19 cellular contexts compared by ENCODE assay signal in genomic region chr2:27828305-27828704, GRCh38. TPM values are rescaled to one million over a fixed set of nuclear protein-coding genes. Genes with fewer than 3 reads are reported as not detected.
A peak's percentile ranks its signal among the peaks of the same experiment; 100 is the strongest.
DNase-seq lines count a peak whose midpoint lies in the region; ATAC-seq and TF ChIP-seq lines count a peak whose summit lies in the region.
"Had no signal": no experiment of that assay in that cellular context is flagged by ENCODE, and none has a peak within 500 bp of the region (broad histone marks: within the 10 kb centered on the region; RNA-seq: fewer than 3 reads in every experiment).

No MANE protein-coding gene starts in this region.

- peaks cover 5% of the 10 kb centered on the region for H3K9me3 Mint-ChIP-seq in stimulated activated effector memory CD8-positive, alpha-beta T cell treated with anti-CD3 and anti-CD28 coated beads, Interleukin-12 subunit alpha, Interleukin-12 subunit beta, amount 100 ng/mL, for 72 hours

- H3K27ac Mint-ChIP-seq in stimulated activated effector memory CD8-positive, alpha-beta T cell treated with anti-CD3 and anti-CD28 coated beads, Interleukin-12 subunit alpha, Interleukin-12 subunit beta, amount 100 ng/mL, for 72 hours: no peak overlapping the region
- H3K27ac Mint-ChIP-seq: CD8-positive, alpha-beta memory T cell had no signal

- no peaks in the 10 kb centered on the region for H3K27me3 ChIP-seq in HL-60 (ENCODE audit: insufficient read depth, poor library complexity, severe bottlenecking)
- H3K27me3 ChIP-seq: BLaER1 treated with 17β-estradiol and CSF1 and Interleukin-3, amounts not matched to agents 10 nM and 100 nM; MG63; SJSA1 had no signal

- peaks cover 12% of the 10 kb centered on the region for H3K36me3 Mint-ChIP-seq in stimulated activated effector memory CD8-positive, alpha-beta T cell treated with anti-CD3 and anti-CD28 coated beads, Interleukin-12 subunit alpha, Interleukin-12 subunit beta, amount 100 ng/mL, for 72 hours

- H3K27ac ChIP-seq in HL-60 (replicated peaks): peak overlapping the region; percentile 8; the same call in 1 of the 2 replicates
- H3K27ac ChIP-seq: A549, KMS-11, SJSA1 had no signal

- WGBS in lower leg skin, 2 donors: 92 to 93% methylated on average over 1 of the region's 1 CpG

- H3K4me3 Mint-ChIP-seq in stimulated activated effector memory CD8-positive, alpha-beta T cell treated with anti-CD3 and anti-CD28 coated beads, Interleukin-12 subunit alpha, Interleukin-12 subunit beta, amount 100 ng/mL, for 72 hours: no peak overlapping the region
- H3K4me3 Mint-ChIP-seq: CD8-positive, alpha-beta memory T cell had no signal

- H3K4me1 Mint-ChIP-seq in stimulated activated effector memory CD8-positive, alpha-beta T cell treated with anti-CD3 and anti-CD28 coated beads, Interleukin-12 subunit alpha, Interleukin-12 subunit beta, amount 100 ng/mL, for 72 hours: no peaks in the 10 kb centered on the region
- H3K4me1 Mint-ChIP-seq: CD8-positive, alpha-beta memory T cell had no signal

- intact Hi-C loops in lower leg skin (cut with DNase I; ENCODE audit: low total_unique reads): no loop called here

- ATAC-seq in left lobe of liver: no peak
- ATAC-seq in stimulated activated effector memory CD8-positive, alpha-beta T cell treated with anti-CD3 and anti-CD28 coated beads, Interleukin-12 subunit alpha, Interleukin-12 subunit beta, amount 100 ng/mL, for 72 hours: no peak
- ATAC-seq: A549 had no signal

- no peak for TF ChIP-seq POLR2A in lower leg skin (IDR thresholded peaks at IDR 0.05)

- DNase-seq in NCI-H510A treated with DMSO at 0.1 percent for 48 hours (lab: John Stamatoyannopoulos, UW) (peak; percentile 71), NCI-H510A (lab: John Stamatoyannopoulos, UW) (no peak), HL-60 (ENCODE audit: low read depth in 1 of 2, low spot score in 1 of 2) (no peak), NCI-H2029 (lab: John Stamatoyannopoulos, UW) (peak; percentile 30), NCI-H69 (lab: John Stamatoyannopoulos, UW) (peak; percentile 86), lower leg skin (ENCODE audit: low spot score in 2 of 2) (no peak), left lobe of liver (ENCODE audit: low spot score) (no peak)
- no peak for DNase-seq in stimulated activated effector memory CD8-positive, alpha-beta T cell treated with anti-CD3 and anti-CD28 coated beads, Interleukin-12 subunit alpha, Interleukin-12 subunit beta, amount 100 ng/mL, for 72 hours (ENCODE audit: low spot score in 2 of 2)
- DNase-seq: CD8-positive, alpha-beta memory T cell; H7; MG63; NCI-H1436; NCI-H446 treated with DMSO at 0.1 percent for 48 hours; RPMI8226; SW 1271 had no signal

- TF ChIP-seq CTCF in HL-60 (IDR thresholded peaks at IDR 0.05; ENCODE audit: insufficient read depth, low read length): no peak
- no peak for TF ChIP-seq CTCF in lower leg skin (IDR thresholded peaks at IDR 0.05)

- H3K4me3 ChIP-seq in HL-60 (replicated peaks; ENCODE audit: insufficient read depth, low read length) (no peak overlapping the region), lower leg skin (ENCODE audit: low read depth, poor library complexity, severe bottlenecking) (no peak overlapping the region)
- H3K4me3 ChIP-seq: A549; BLaER1 treated with 17β-estradiol and CSF1 and Interleukin-3, amounts not matched to agents 10 nM and 100 nM; MG63; SJSA1 had no signal

RNA-seq across cellular contexts. Expression of gene MRPL33, which starts 56.8 kb away (rescaled TPM):
- total RNA-seq in lower leg skin (10 to 100 TPM; 43.3 to 64.9 (median 54.5) TPM), left lobe of liver (21.3 TPM)

Comparison
In these comparisons a context has a peak if more than half of its experiments do, and no peak if none do; other contexts are left out.
1. DNase-seq: peak in NCI-H510A treated with DMSO at 0.1 percent for 48 hours (single experiment), NCI-H2029 (single experiment) and NCI-H69 (single experiment); none in NCI-H510A (single experiment), HL-60 (0 of 2), lower leg skin (0 of 2), left lobe of liver (single experiment) and stimulated activated effector memory CD8-positive, alpha-beta T cell treated with anti-CD3 and anti-CD28 coated beads, Interleukin-12 subunit alpha, Interleukin-12 subunit beta, amount 100 ng/mL, for 72 hours (0 of 2).